ENCODE assay signal across 10 cellular contexts in genomic region chr10:65358565-65358964, GRCh38.
DNase-seq lines count a peak whose midpoint lies in the region; ATAC-seq and TF ChIP-seq lines count a peak whose summit lies in the region.
"Had no signal": no experiment of that assay in that cellular context is flagged by ENCODE, and none has a peak within 500 bp of the region (broad histone marks: within the 10 kb centered on the region; RNA-seq: fewer than 3 reads in every experiment).

No MANE protein-coding gene starts in this region.

- ATAC-seq in mucosa of descending colon (no peak), GM18498 (IDR thresholded peaks at IDR 0.05; ENCODE audit: unreplicated experiment) (no peak), T-cell (replicated peaks in 1 of 4) (no peak), HG03565 (IDR thresholded peaks at IDR 0.05; ENCODE audit: unreplicated experiment) (no peak)
- ATAC-seq: naive thymus-derived CD8-positive, alpha-beta T cell had no signal

- intact Hi-C loops in mucosa of descending colon (cut with DNase I, micrococcal nuclease) = no loop called here

- TF ChIP-seq CTCF in GM06990 (IDR thresholded peaks at IDR 0.05; ENCODE audit: insufficient read depth, low read length, poor library complexity, severe bottlenecking) (peak; percentile 45), NB4 (IDR thresholded peaks at IDR 0.05; ENCODE audit: low read depth, low read length) (peak; percentile 31), chondrocyte (IDR thresholded peaks at IDR 0.05) (peak; percentile 82), mucosa of descending colon (IDR thresholded peaks at IDR 0.05) (peak; percentile 12)

- no peaks in the 10 kb centered on the region for H3K36me3 Mint-ChIP-seq in chondrocyte (ENCODE audit: low read depth)
- no peaks in the 10 kb centered on the region for H3K36me3 Mint-ChIP-seq in T-cell
- H3K36me3 Mint-ChIP-seq: naive thymus-derived CD8-positive, alpha-beta T cell had no signal

- H3K27ac Mint-ChIP-seq in chondrocyte (ENCODE audit: unreplicated experiment) = no peak overlapping the region
- no peak overlapping the region for H3K27ac Mint-ChIP-seq in T-cell
- H3K27ac Mint-ChIP-seq: naive thymus-derived CD8-positive, alpha-beta T cell had no signal

- POLR2A ChIA-PET in T-cell (lab: Charles Lee) = no interaction called here

- H3K36me3 ChIP-seq in GM06990 (ENCODE audit: control insufficient read depth, insufficient read depth, low read length) = no peaks in the 10 kb centered on the region
- no peaks in the 10 kb centered on the region for H3K36me3 ChIP-seq in mucosa of descending colon (ENCODE audit: low read depth)

- no peaks in the 10 kb centered on the region for H3K4me1 Mint-ChIP-seq in chondrocyte (ENCODE audit: low read depth)
- no peaks in the 10 kb centered on the region for H3K4me1 Mint-ChIP-seq in T-cell
- H3K4me1 Mint-ChIP-seq: naive thymus-derived CD8-positive, alpha-beta T cell had no signal

- TF ChIP-seq POLR2A in NB4 (IDR thresholded peaks at IDR 0.05; ENCODE audit: extremely low read depth, insufficient read length) = no peak

- H3K27me3 ChIP-seq in GM06990 (replicated peaks; ENCODE audit: control insufficient read depth, insufficient read depth, low read length) = no peaks in the 10 kb centered on the region

- H3K9me3 Mint-ChIP-seq in chondrocyte (ENCODE audit: low read depth) = no peaks in the 10 kb centered on the region
- peaks cover 0 to 35% (median 18%) of the 10 kb centered on the region in 3 donors for H3K9me3 Mint-ChIP-seq in T-cell

- H3K4me3 ChIP-seq in GM06990 (replicated peaks; ENCODE audit: low read depth, low read length) (no peak overlapping the region), NB4 (ENCODE audit: low read depth, low read length) (no peak overlapping the region), mucosa of descending colon (no peak overlapping the region)

- H3K9me3 ChIP-seq in mucosa of descending colon = no peaks in the 10 kb centered on the region

- DNase-seq in GM06990 (ENCODE audit: extremely low read depth, insufficient read length) (no peak), NB4 (ENCODE audit: low read depth) (peak; percentile 7), chondrocyte (ENCODE audit: low spot score) (no peak), mucosa of descending colon (peak in 1 of 3 donors; percentile 23), NCI-H128 (lab: John Stamatoyannopoulos, UW; ENCODE audit: unreplicated experiment) (no peak), T-cell (no peak)
- DNase-seq: naive thymus-derived CD8-positive, alpha-beta T cell; NCI-H1930 had no signal

- no peak overlapping the region for H3K4me3 Mint-ChIP-seq in chondrocyte (ENCODE audit: unreplicated experiment)
- no peak overlapping the region for H3K4me3 Mint-ChIP-seq in T-cell
- H3K4me3 Mint-ChIP-seq: naive thymus-derived CD8-positive, alpha-beta T cell had no signal

- CTCF ChIA-PET in T-cell (lab: Charles Lee) = no interaction called here

- no peaks in the 10 kb centered on the region for H3K4me1 ChIP-seq in mucosa of descending colon (ENCODE audit: low read depth)

- H3K27me3 Mint-ChIP-seq in chondrocyte (ENCODE audit: low read depth) (no peaks in the 10 kb centered on the region), T-cell (no peaks in the 10 kb centered on the region)
- H3K27me3 Mint-ChIP-seq: naive thymus-derived CD8-positive, alpha-beta T cell had no signal

Comparison
In these comparisons a context has a peak if more than half of its experiments do, and no peak if none do; other contexts are left out.
1. CTCF ChIP-seq: peak in every context shown above with its lines; median percentile 82 in chondrocyte; 45 in GM06990; 31 in NB4; 12 in mucosa of descending colon.